In the genomic region with DNA sequence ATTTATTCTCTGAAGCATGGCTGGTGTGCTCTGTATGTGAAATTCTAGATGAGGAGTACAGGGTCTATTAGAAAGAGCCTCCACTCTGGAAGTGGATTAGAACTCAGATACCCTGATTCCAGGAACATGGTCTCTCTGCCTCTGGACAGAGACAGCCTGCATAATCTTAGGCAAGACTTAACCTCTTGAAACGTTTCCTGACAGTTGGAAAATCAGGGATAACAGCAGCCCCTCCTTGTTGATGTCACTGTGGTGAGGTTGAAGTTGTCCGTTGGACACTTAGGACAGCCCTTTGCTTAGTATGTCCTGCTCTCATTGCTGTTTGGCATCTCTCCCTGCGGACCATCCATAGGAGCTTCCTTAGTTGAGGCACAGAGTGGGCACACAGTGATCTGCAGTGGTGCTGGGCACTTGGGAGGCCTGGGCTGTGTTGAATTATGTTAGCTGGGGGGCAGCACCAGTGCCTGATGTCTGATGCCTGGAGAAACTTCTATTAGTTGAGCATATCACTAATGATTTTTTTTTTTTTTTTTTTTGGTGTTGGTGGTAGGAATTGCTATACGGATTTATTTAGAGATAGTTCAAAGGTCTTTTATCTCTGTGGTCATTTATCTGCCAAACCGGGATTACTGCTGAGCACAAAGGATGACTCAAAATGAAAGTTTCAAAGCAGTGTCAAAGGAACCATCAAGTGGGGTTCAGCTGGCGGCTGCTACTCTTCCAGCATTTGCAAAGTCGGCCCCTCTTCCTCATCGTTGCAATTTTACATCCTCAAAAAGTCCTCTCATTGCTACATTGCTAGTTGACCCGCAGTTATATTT, we compare ENCODE assay signal across 8 cellular contexts. TPM values are rescaled to one million over a fixed set of nuclear protein-coding genes. Genes with fewer than 3 reads are reported as not detected.
A peak's percentile ranks its signal among the peaks of the same experiment; 100 is the strongest.
DNase-seq lines count a peak whose midpoint lies in the region; ATAC-seq and TF ChIP-seq lines count a peak whose summit lies in the region.

No MANE protein-coding gene starts in this region.

- H3K9me3 Mint-ChIP-seq in immature natural killer cell, result no peaks in the 10 kb centered on the region

- H3K4me2 ChIP-seq in BLaER1 treated with 17β-estradiol and CSF1 and Interleukin-3, amounts not matched to agents 10 nM and 100 nM, result peak overlapping the region; percentile 8 to 84 (median 41); a peak in 21 of 22 replicates

- H3K4me1 Mint-ChIP-seq in immature natural killer cell, result peaks cover 8 to 29% of the 10 kb centered on the region in 2 donors

- no peak overlapping the region for H3K9ac ChIP-seq in BLaER1 treated with 17β-estradiol and CSF1 and Interleukin-3, amounts not matched to agents 10 nM and 100 nM

- peaks cover 0 to 5% (median 0%) of the 10 kb centered on the region in 3 donors for H3K27me3 Mint-ChIP-seq in immature natural killer cell (ENCODE audit: low read depth in 3 of 3)

- peak; percentile 93 for ATAC-seq in GM19463 (IDR thresholded peaks at IDR 0.05; ENCODE audit: unreplicated experiment)
- peak; percentile 89 for ATAC-seq in HG03457 (IDR thresholded peaks at IDR 0.05; ENCODE audit: unreplicated experiment)

- H4K20me1 ChIP-seq in BLaER1 treated with 17β-estradiol and CSF1 and Interleukin-3, amounts not matched to agents 10 nM and 100 nM, result peaks cover 0 to 19% (median 0%) of the 10 kb centered on the region in 11 experiments; a peak in 2 of 22 replicates

- H3K27me3 ChIP-seq in BLaER1 treated with 17β-estradiol and CSF1 and Interleukin-3, amounts not matched to agents 10 nM and 100 nM, result peaks cover 0 to 66% (median 0%) of the 10 kb centered on the region in 11 experiments; a peak in 5 of 22 replicates
- no peaks in the 10 kb centered on the region for H3K27me3 ChIP-seq in WERI-Rb-1 (ENCODE audit: insufficient read depth, low read depth, severe bottlenecking)

- peaks cover 0 to 12% (median 0%) of the 10 kb centered on the region in 11 experiments; a peak in 2 of 22 replicates for H3K9me3 ChIP-seq in BLaER1 treated with 17β-estradiol and CSF1 and Interleukin-3, amounts not matched to agents 10 nM and 100 nM (replicated peaks in 1 of 11)
- H3K9me3 ChIP-seq in WERI-Rb-1 (ENCODE audit: severe bottlenecking), result no peaks in the 10 kb centered on the region

- H3K36me3 ChIP-seq in BLaER1 treated with 17β-estradiol and CSF1 and Interleukin-3, amounts not matched to agents 10 nM and 100 nM, result peaks cover 0 to 20% (median 6%) of the 10 kb centered on the region in 11 experiments; a peak in 9 of 22 replicates
- no peaks in the 10 kb centered on the region for H3K36me3 ChIP-seq in WERI-Rb-1

- TF ChIP-seq CTCF in WERI-Rb-1 (IDR thresholded peaks at IDR 0.05; ENCODE audit: low read depth, low read length), result no peak

- peaks cover 20 to 45% (median 38%) of the 10 kb centered on the region in 3 donors for H3K36me3 Mint-ChIP-seq in immature natural killer cell

- H3K27ac ChIP-seq in BLaER1 treated with 17β-estradiol and CSF1 and Interleukin-3, amounts not matched to agents 10 nM and 100 nM, result 0 out of 22 replicates have a peak overlapping the region, but pooled peaks of 1 of the 11 experiments have one; percentile 1
- H3K27ac ChIP-seq in WERI-Rb-1, result no peak overlapping the region

- peaks cover 12 to 26% (median 17%) of the 10 kb centered on the region in 10 experiments; a peak in 19 of 20 replicates for H3K4me1 ChIP-seq in BLaER1 treated with 17β-estradiol and CSF1 and Interleukin-3, amounts not matched to agents 10 nM and 100 nM

- H3K4me3 ChIP-seq in BLaER1 treated with 17β-estradiol and CSF1 and Interleukin-3, amounts not matched to agents 10 nM and 100 nM, result no peak overlapping the region
- no peak overlapping the region for H3K4me3 ChIP-seq in WERI-Rb-1 (ENCODE audit: low read depth, low read length)

- H3K4me3 Mint-ChIP-seq in immature natural killer cell, result peak overlapping the region in 1 of 5 donors; percentile 41

- H3K27ac Mint-ChIP-seq in immature natural killer cell, result peak overlapping the region in 2 of 6 donors; percentile 59 to 74

- DNase-seq in iris pigment epithelial cell (ENCODE audit: low read depth), result peak; percentile 27
- DNase-seq in WERI-Rb-1, result no peak
- DNase-seq in NCI-H2029 (lab: John Stamatoyannopoulos, UW), result no peak
- no peak for DNase-seq in foreskin melanocyte
- DNase-seq in immature natural killer cell, result no peak

RNA-seq across cellular contexts. Expression of gene SETBP1, which starts 28.8 kb away (rescaled TPM):
- polyA plus RNA-seq in immature natural killer cell, result 1 to 10 TPM in 2 of 3 donors, not detected in 1; 1.2 to 4.3 TPM
